In genomic region chr11:20118209-20118608, GRCh38 we compare ENCODE assay signal across 1 cellular context.
TF ChIP-seq lines count a peak whose summit lies in the region.

No MANE protein-coding gene starts in this region.

TF ChIP-seq in IMR-90, 13 proteins besides CTCF, POLR2A, EP300 and RAD21:
- TF ChIP-seq, protein P1, sequence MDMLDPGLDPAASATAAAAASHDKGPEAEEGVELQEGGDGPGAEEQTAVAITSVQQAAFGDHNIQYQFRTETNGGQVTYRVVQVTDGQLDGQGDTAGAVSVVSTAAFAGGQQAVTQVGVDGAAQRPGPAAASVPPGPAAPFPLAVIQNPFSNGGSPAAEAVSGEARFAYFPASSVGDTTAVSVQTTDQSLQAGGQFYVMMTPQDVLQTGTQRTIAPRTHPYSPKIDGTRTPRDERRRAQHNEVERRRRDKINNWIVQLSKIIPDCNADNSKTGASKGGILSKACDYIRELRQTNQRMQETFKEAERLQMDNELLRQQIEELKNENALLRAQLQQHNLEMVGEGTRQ (IDR thresholded peaks at IDR 0.05; ENCODE audit: low read depth, low read length): no peak
- TF ChIP-seq CHD1 (IDR thresholded peaks at IDR 0.05; ENCODE audit: low read depth, low read length): no peak
- TF ChIP-seq MAZ (IDR thresholded peaks at IDR 0.05; ENCODE audit: borderline replicate concordance, low read depth, low read length): no peak
- no peak for TF ChIP-seq BHLHE40 (IDR thresholded peaks at IDR 0.05; ENCODE audit: low read depth, low read length)
- TF ChIP-seq RCOR1 (IDR thresholded peaks at IDR 0.05; ENCODE audit: insufficient replicate concordance, low read length): no peak
- no peak for TF ChIP-seq CEBPB (IDR thresholded peaks at IDR 0.05; ENCODE audit: low read depth, low read length)
- TF ChIP-seq RFX5 (IDR thresholded peaks at IDR 0.05; ENCODE audit: low read depth, low read length): no peak
- TF ChIP-seq MXI1 (IDR thresholded peaks at IDR 0.05; ENCODE audit: borderline replicate concordance, low read depth, low read length): no peak
- TF ChIP-seq, protein P2, sequence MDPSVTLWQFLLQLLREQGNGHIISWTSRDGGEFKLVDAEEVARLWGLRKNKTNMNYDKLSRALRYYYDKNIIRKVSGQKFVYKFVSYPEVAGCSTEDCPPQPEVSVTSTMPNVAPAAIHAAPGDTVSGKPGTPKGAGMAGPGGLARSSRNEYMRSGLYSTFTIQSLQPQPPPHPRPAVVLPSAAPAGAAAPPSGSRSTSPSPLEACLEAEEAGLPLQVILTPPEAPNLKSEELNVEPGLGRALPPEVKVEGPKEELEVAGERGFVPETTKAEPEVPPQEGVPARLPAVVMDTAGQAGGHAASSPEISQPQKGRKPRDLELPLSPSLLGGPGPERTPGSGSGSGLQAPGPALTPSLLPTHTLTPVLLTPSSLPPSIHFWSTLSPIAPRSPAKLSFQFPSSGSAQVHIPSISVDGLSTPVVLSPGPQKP (IDR thresholded peaks at IDR 0.05; ENCODE audit: borderline replicate concordance, low read depth, low read length): no peak
- TF ChIP-seq SMC3 (IDR thresholded peaks at IDR 0.05; ENCODE audit: low read depth, low read length): no peak
- TF ChIP-seq FOS (IDR thresholded peaks at IDR 0.05; ENCODE audit: low read depth, low read length): no peak
- TF ChIP-seq NFE2L2 (IDR thresholded peaks at IDR 0.05; ENCODE audit: low read depth, low read length): no peak
- no peak for TF ChIP-seq MAFK (IDR thresholded peaks at IDR 0.05; ENCODE audit: low read depth, low read length)
